9 cellular contexts compared by ENCODE assay signal in genomic region chr1:234743866-234744581, GRCh38.
DNase-seq lines count a peak whose midpoint lies in the region; ATAC-seq and TF ChIP-seq lines count a peak whose summit lies in the region.
"Had no signal": no experiment of that assay in that cellular context is flagged by ENCODE, and none has a peak within 500 bp of the region (broad histone marks: within the 10 kb centered on the region; RNA-seq: fewer than 3 reads in every experiment).

No MANE protein-coding gene starts in this region.

- POLR2A ChIA-PET in SK-N-SH (lab: Yijun Ruan, JAX) = interaction anchor here (1.0 to 1.1 kb wide), 2 partner anchors 20 to 27 kb away, joined by 4 to 6 read pairs; no protein-coding TSS in a partner anchor
- POLR2A ChIA-PET in naive thymus-derived CD8-positive, alpha-beta T cell (lab: Charles Lee) = interaction anchor here (0.9 to 2.4 kb wide), 3 partner anchors 18 to 29 kb away, joined by 3 to 10 read pairs (median 3); no protein-coding TSS in a partner anchor
- POLR2A ChIA-PET in Caco-2 (lab: Charles Lee) = no interaction called here

- H3K27ac ChIP-seq in SK-N-SH (ENCODE audit: low read depth in 2 of 2, low read length in 1 of 2) (peak overlapping the region; percentile 60 to 84; a peak in 3 of 4 replicates), cardiac muscle cell (no peak overlapping the region)

- no peaks in the 10 kb centered on the region for H3K79me2 ChIP-seq in SK-N-SH (ENCODE audit: insufficient read depth)

- BruUV-seq in Caco-2 (replicated peaks; lab: Mats Ljungman, UMichigan) = no TSS peak

- TF ChIP-seq CTCF in SK-N-SH (IDR thresholded peaks at IDR 0.05) = no peak
- peak; percentile 9 for TF ChIP-seq CTCF in cardiac muscle cell (IDR thresholded peaks at IDR 0.05; ENCODE audit: low read depth, low read length)
- TF ChIP-seq CTCF in Caco-2 (IDR thresholded peaks at IDR 0.05; ENCODE audit: insufficient read depth in 1 of 2, low read depth in 1 of 2, low read length in 1 of 2, severe bottlenecking in 1 of 2, unreplicated experiment in 1 of 2) = no peak

- no peaks in the 10 kb centered on the region for H3K36me3 ChIP-seq in HAP-1 (replicated peaks)
- no peaks in the 10 kb centered on the region for H3K36me3 ChIP-seq in SK-N-SH (replicated peaks in 1 of 2; ENCODE audit: control insufficient read depth in 1 of 2, insufficient read depth in 2 of 2, low read length in 1 of 2)
- H3K36me3 ChIP-seq in cardiac muscle cell = no peaks in the 10 kb centered on the region
- no peaks in the 10 kb centered on the region for H3K36me3 ChIP-seq in Caco-2 (ENCODE audit: control insufficient read depth, insufficient read depth, low read length)

- H3K9ac ChIP-seq in SK-N-SH = peak overlapping the region; percentile 22; the same call in 1 of the 2 replicates

- H3K27me3 ChIP-seq in HAP-1 (ENCODE audit: low read depth) = no peaks in the 10 kb centered on the region
- H3K27me3 ChIP-seq in SK-N-SH (ENCODE audit: insufficient read depth) = no peaks in the 10 kb centered on the region
- no peaks in the 10 kb centered on the region for H3K27me3 ChIP-seq in cardiac muscle cell
- H3K27me3 ChIP-seq in Caco-2 (replicated peaks; ENCODE audit: control insufficient read depth, insufficient read depth, low read length) = no peaks in the 10 kb centered on the region

- no peaks in the 10 kb centered on the region for H3K9me2 ChIP-seq in SK-N-SH

- CTCF ChIA-PET in SK-N-SH (lab: Yijun Ruan, JAX) (interaction anchor here (1.0 to 2.7 kb wide), 4 partner anchors 9 to 257 kb away, joined by 3 to 9 read pairs (median 4); no protein-coding TSS in a partner anchor), Caco-2 (lab: Charles Lee) (interaction anchor here (1.2 kb wide), 1 partner anchor 349 kb away, joined by 4 read pairs; no protein-coding TSS in a partner anchor)

- no peak for TF ChIP-seq EP300 in SK-N-SH (IDR thresholded peaks at IDR 0.05; ENCODE audit: borderline replicate concordance in 1 of 2, low read depth in 1 of 2, low read length in 1 of 2)

- ATAC-seq in sciatic nerve (peak; percentile 71), HG03159 (IDR thresholded peaks at IDR 0.05; ENCODE audit: unreplicated experiment) (no peak)
- ATAC-seq in naive thymus-derived CD8-positive, alpha-beta T cell = no peak

- no peaks in the 10 kb centered on the region for H3K27me3 Mint-ChIP-seq in naive thymus-derived CD8-positive, alpha-beta T cell
- H3K27me3 Mint-ChIP-seq in Caco-2 (ENCODE audit: insufficient read depth, unreplicated experiment) = no peaks in the 10 kb centered on the region

- H3K4me1 Mint-ChIP-seq in naive thymus-derived CD8-positive, alpha-beta T cell = peaks cover 0 to 5% (median under 1%) of the 10 kb centered on the region in 4 donors
- peaks cover 29% of the 10 kb centered on the region for H3K4me1 Mint-ChIP-seq in Caco-2 (ENCODE audit: low read depth, unreplicated experiment)

- H3K4me3 Mint-ChIP-seq in naive thymus-derived CD8-positive, alpha-beta T cell = no peak overlapping the region
- H3K4me3 Mint-ChIP-seq in Caco-2 (ENCODE audit: unreplicated experiment) = no peak overlapping the region

- no peak for TF ChIP-seq RAD21 in SK-N-SH (IDR thresholded peaks at IDR 0.05; ENCODE audit: low read length)

- H3K27ac Mint-ChIP-seq in naive thymus-derived CD8-positive, alpha-beta T cell = no peak overlapping the region
- H3K27ac Mint-ChIP-seq in Caco-2 (ENCODE audit: unreplicated experiment) = no peak overlapping the region

- no peaks in the 10 kb centered on the region for H3K9me3 Mint-ChIP-seq in naive thymus-derived CD8-positive, alpha-beta T cell
- H3K9me3 Mint-ChIP-seq in Caco-2 (ENCODE audit: unreplicated experiment) = no peaks in the 10 kb centered on the region

- H3K9me3 ChIP-seq in HAP-1 (no peaks in the 10 kb centered on the region), SK-N-SH (no peaks in the 10 kb centered on the region), cardiac muscle cell (ENCODE audit: low read depth) (no peaks in the 10 kb centered on the region), Caco-2 (no peaks in the 10 kb centered on the region; the same call in 1 of the 2 replicates)

- no peaks in the 10 kb centered on the region for H4K20me1 ChIP-seq in SK-N-SH (ENCODE audit: insufficient read depth)

- WGBS in SK-N-SH (ENCODE audit: low lambda C conversion rate) = 61% methylated on average over 15 of the region's 15 CpGs

- 0 out of 2 replicates have a peak overlapping the region, but pooled peaks have one; percentile 3 for H2AFZ ChIP-seq in SK-N-SH (ENCODE audit: low read depth)

- H3K4me1 ChIP-seq in HAP-1 = peaks cover 8% of the 10 kb centered on the region
- peaks cover 29 to 36% of the 10 kb centered on the region in 2 experiments for H3K4me1 ChIP-seq in SK-N-SH (ENCODE audit: control insufficient read depth in 1 of 2, insufficient read depth in 2 of 2, low read depth in 1 of 2, low read length in 1 of 2)
- peaks cover 28% of the 10 kb centered on the region for H3K4me1 ChIP-seq in cardiac muscle cell (ENCODE audit: low read depth)
- peaks cover 30% of the 10 kb centered on the region for H3K4me1 ChIP-seq in Caco-2

- DNase-seq in HAP-1 (ENCODE audit: low spot score in 2 of 2) (peak; percentile 22 to 46), SK-N-SH (no peak), cardiac muscle cell (ENCODE audit: low read depth in 1 of 2, low spot score in 1 of 2) (peak in 1 of 2 donors; percentile 77), sciatic nerve (ENCODE audit: low spot score) (no peak), Caco-2 (no peak), NAMALWA (ENCODE audit: low spot score) (no peak)
- no peak for DNase-seq in naive thymus-derived CD8-positive, alpha-beta T cell
- DNase-seq: activated CD8-positive, alpha-beta memory T cell treated with anti-CD3 and anti-CD28 coated beads for 24 hours had no signal

- peak overlapping the region; percentile 59 for H3K4me2 ChIP-seq in SK-N-SH

- no peak overlapping the region for H3K4me3 ChIP-seq in HAP-1
- no peak overlapping the region for H3K4me3 ChIP-seq in SK-N-SH (ENCODE audit: low read depth in 2 of 2, low read length in 1 of 2)
- H3K4me3 ChIP-seq in cardiac muscle cell = no peak overlapping the region
- H3K4me3 ChIP-seq in Caco-2 (ENCODE audit: low read depth, low read length) = no peak overlapping the region

- no peaks in the 10 kb centered on the region for H3K36me3 Mint-ChIP-seq in naive thymus-derived CD8-positive, alpha-beta T cell
- H3K36me3 Mint-ChIP-seq in Caco-2 (ENCODE audit: insufficient read depth, unreplicated experiment) = no peaks in the 10 kb centered on the region

- peaks cover 36% of the 10 kb centered on the region for H3F3A ChIP-seq in SK-N-SH (replicated peaks; ENCODE audit: insufficient read depth)

- in situ Hi-C loops in HAP-1 (cut with MboI; ENCODE audit: low sequenced_read_pairs) = loop anchor here (25.0 kb wide), 1 partner anchor 93 kb away; no protein-coding TSS in a partner anchor

- intact Hi-C loops in sciatic nerve (cut with DNase I) (no loop called here), Caco-2 (cut with micrococcal nuclease; ENCODE audit: unreplicated experiment) (no loop called here)

TF ChIP-seq in SK-N-SH, 30 proteins besides CTCF, POLR2A, EP300 and RAD21:
- TF ChIP-seq NFIC (IDR thresholded peaks at IDR 0.05; ENCODE audit: borderline replicate concordance) = peak; percentile 71
- TF ChIP-seq JUND (IDR thresholded peaks at IDR 0.05) = no peak
- no peak for TF ChIP-seq EZH2phosphoT487 (IDR thresholded peaks at IDR 0.05; ENCODE audit: borderline replicate concordance, low read depth)
- no peak for TF ChIP-seq GABPA (IDR thresholded peaks at IDR 0.05; ENCODE audit: low read depth)
TF ChIP-seq in SK-N-SH: peak in this region for 1.

Comparison
In these comparisons a context has a peak if more than half of its experiments do, and no peak if none do; other contexts are left out.
1. DNase-seq: peak in HAP-1 (2 of 2); none in SK-N-SH (single experiment), sciatic nerve (single experiment), naive thymus-derived CD8-positive, alpha-beta T cell (0 of 10), Caco-2 (0 of 2) and NAMALWA (single experiment).